Comparison of ENCODE assay signal across 9 cellular contexts in genomic region chr1:204102029-204102611, GRCh38. TPM values are rescaled to one million over a fixed set of nuclear protein-coding genes. Genes with fewer than 3 reads are reported as not detected.
DNase-seq lines count a peak whose midpoint lies in the region; ATAC-seq and TF ChIP-seq lines count a peak whose summit lies in the region.
"Had no signal": no experiment of that assay in that cellular context is flagged by ENCODE, and none has a peak within 500 bp of the region (broad histone marks: within the 10 kb centered on the region; RNA-seq: fewer than 3 reads in every experiment).

No MANE protein-coding gene starts in this region.

- no peaks in the 10 kb centered on the region for H3K27me3 Mint-ChIP-seq in natural killer cell (ENCODE audit: low read depth in 2 of 2)

- ATAC-seq in natural killer cell (peak; percentile 45 to 66 (median 57)), GM21723 (IDR thresholded peaks at IDR 0.05; ENCODE audit: unreplicated experiment) (no peak), GM21786 (IDR thresholded peaks at IDR 0.05; ENCODE audit: unreplicated experiment) (no peak), HG03097 (IDR thresholded peaks at IDR 0.05; ENCODE audit: low FRiP score, unreplicated experiment) (no peak)

- no peaks in the 10 kb centered on the region for H3K36me3 Mint-ChIP-seq in natural killer cell

- H3K27ac Mint-ChIP-seq in natural killer cell = peak overlapping the region; percentile 97 to 100

- no peak for TF ChIP-seq CTCF in natural killer cell (IDR thresholded peaks at IDR 0.05)

- H3K4me3 Mint-ChIP-seq in natural killer cell = peak overlapping the region; percentile 83

- peak; percentile 54 for DNase-seq in DMS153 treated with DMSO at 0.1 percent for 48 hours (lab: John Stamatoyannopoulos, UW; ENCODE audit: unreplicated experiment)
- peak in 2 of 3 experiments; percentile 73 to 76 for DNase-seq in NCI-H1417 (lab: John Stamatoyannopoulos, UW)
- DNase-seq in activated T-cell treated with anti-CD3 and anti-CD28 coated beads, Interleukin-2, amount 50 U/mL, for 48 hours = peak; percentile 32 to 37
- DNase-seq in natural killer cell = peak; percentile 42
- no peak for DNase-seq in GM19238 (ENCODE audit: insufficient read length, low spot score)

- no peaks in the 10 kb centered on the region for H3K9me3 Mint-ChIP-seq in natural killer cell

- intact Hi-C loops in natural killer cell (cut with micrococcal nuclease) = no loop called here

- peaks cover 52 to 65% of the 10 kb centered on the region in 2 donors for H3K4me1 Mint-ChIP-seq in natural killer cell

RNA-seq across cellular contexts. Expression of gene SOX13, which starts 29.2 kb away (rescaled TPM):
- 10 to 100 TPM; 27.3 to 44.7 (median 41.4) TPM for total RNA-seq in natural killer cell
- total RNA-seq: G401 had no signal

RNA-seq across cellular contexts. Expression of gene ETNK2, which starts 49.7 kb away (rescaled TPM):
- 1 to 10 TPM; 5.1 to 5.8 (median 5.5) TPM for total RNA-seq in natural killer cell

Comparison
In these comparisons a context has a peak if more than half of its experiments do, and no peak if none do; other contexts are left out.
1. ATAC-seq: peak in natural killer cell (3 of 3); none in GM21723 (single experiment), GM21786 (single experiment) and HG03097 (single experiment).